In genomic region chr9:33157960-33158359, GRCh38 we compare ENCODE assay signal across 9 cellular contexts. TPM values are rescaled to one million over a fixed set of nuclear protein-coding genes. Genes with fewer than 3 reads are reported as not detected.
DNase-seq lines count a peak whose midpoint lies in the region; ATAC-seq, FAIRE-seq and TF ChIP-seq lines count a peak whose summit lies in the region.
"Had no signal": no experiment of that assay in that cellular context is flagged by ENCODE, and none has a peak within 500 bp of the region (broad histone marks: within the 10 kb centered on the region; RNA-seq: fewer than 3 reads in every experiment).

No MANE protein-coding gene starts in this region.

- H3K27me3 ChIP-seq in HCT116 (ENCODE audit: insufficient read depth, low read length) (no peaks in the 10 kb centered on the region), smooth muscle cell (ENCODE audit: low read depth) (no peaks in the 10 kb centered on the region)

- FAIRE-seq in kidney (lab: Jason Lieb, UNC) = no peak

- no peak for ATAC-seq in HCT116
- no peak for ATAC-seq in omental fat pad (ENCODE audit: low FRiP score)
- no peak for ATAC-seq in GM21528 (IDR thresholded peaks at IDR 0.05; ENCODE audit: low FRiP score, unreplicated experiment)
- ATAC-seq in HG03025 (IDR thresholded peaks at IDR 0.05; ENCODE audit: low FRiP score, unreplicated experiment) = no peak

- POLR2A ChIA-PET in HCT116 (lab: Charles Lee) = no interaction called here

- H3K4me1 ChIP-seq in HCT116 (ENCODE audit: control insufficient read depth in 1 of 2, insufficient read depth in 2 of 2, low read length in 2 of 2) (peaks cover 58 to 70% of the 10 kb centered on the region in 2 experiments), kidney (ENCODE audit: control insufficient read depth in 1 of 2, insufficient read depth in 1 of 2, low read depth in 1 of 2, low read length in 2 of 2) (peaks cover 60 to 81% of the 10 kb centered on the region in 2 donors), smooth muscle cell (ENCODE audit: low read depth) (peaks cover 58% of the 10 kb centered on the region)

- 30% methylated on average over 4 of the region's 4 CpGs for WGBS in smooth muscle cell (ENCODE audit: low lambda C conversion rate)

- no peak overlapping the region for H3K9ac ChIP-seq in HCT116 (ENCODE audit: low read length)
- H3K9ac ChIP-seq in kidney (ENCODE audit: low read length in 2 of 2) = peak overlapping the region in 1 of 2 donors; percentile 8
- H3K9ac ChIP-seq in smooth muscle cell (ENCODE audit: low read depth) = peak overlapping the region; percentile 75

- H3K27ac ChIP-seq in HCT116 (ENCODE audit: low read depth, low read length) = no peak overlapping the region
- H3K27ac ChIP-seq in kidney (ENCODE audit: low read depth in 2 of 2, low read length in 2 of 2) = peak overlapping the region; percentile 91 to 99
- H3K27ac ChIP-seq in smooth muscle cell (ENCODE audit: low read depth) = peak overlapping the region; percentile 97

- TF ChIP-seq RAD21 in HCT116 (IDR thresholded peaks at IDR 0.05; ENCODE audit: low read depth) = no peak

- no peak overlapping the region for H2AFZ ChIP-seq in HCT116 (ENCODE audit: low read depth, low read length, poor library complexity, severe bottlenecking)
- H2AFZ ChIP-seq in smooth muscle cell (ENCODE audit: low read depth) = no peak overlapping the region

- no peak for DNase-seq in HCT116 (ENCODE audit: low read depth, low spot score)
- DNase-seq in activated T-helper 1 cell treated with anti-CD3 and anti-CD28 coated beads, Interleukin-12 subunit alpha, Interleukin-12 subunit beta, Interleukin-2, Interleukin-4 antibody, amounts not matched to agents 30 ng/mL and 10 ng/mL and 1 ng/mL, durations not matched to agents 14 hours and 24 hours and 36 hours (ENCODE audit: low spot score) = no peak
- DNase-seq in kidney = no peak
- DNase-seq in smooth muscle cell (lab: John Stamatoyannopoulos, UW; ENCODE audit: unreplicated experiment) = no peak
- DNase-seq in NCI-H2107 treated with DMSO at 0.1 percent for 48 hours (lab: John Stamatoyannopoulos, UW; ENCODE audit: unreplicated experiment) = no peak
- no peak for DNase-seq in omental fat pad (ENCODE audit: low spot score)
- DNase-seq: NCI-H524 treated with DMSO at 0.1 percent for 48 hours had no signal

- no peaks in the 10 kb centered on the region for H3K27me3 Mint-ChIP-seq in activated T-helper 1 cell treated with anti-CD3 and anti-CD28 coated beads, Interleukin-12 subunit alpha, Interleukin-12 subunit beta, Interleukin-2, Interleukin-4 antibody, amounts not matched to agents 30 ng/mL and 10 ng/mL and 1 ng/mL, durations not matched to agents 14 hours and 24 hours and 36 hours (ENCODE audit: insufficient read depth)

- H3K4me2 ChIP-seq in HCT116 (ENCODE audit: low read length) = peak overlapping the region; percentile 87; the same call in 1 of the 2 replicates
- peak overlapping the region; percentile 78 for H3K4me2 ChIP-seq in smooth muscle cell

- peak overlapping the region; percentile 82 for H3K4me3 Mint-ChIP-seq in activated T-helper 1 cell treated with anti-CD3 and anti-CD28 coated beads, Interleukin-12 subunit alpha, Interleukin-12 subunit beta, Interleukin-2, Interleukin-4 antibody, amounts not matched to agents 30 ng/mL and 10 ng/mL and 1 ng/mL, durations not matched to agents 14 hours and 24 hours and 36 hours

- H3K9me3 ChIP-seq in HCT116 (ENCODE audit: control insufficient read depth in 1 of 2, insufficient read depth in 1 of 2, low read depth in 1 of 2, low read length in 2 of 2) (no peaks in the 10 kb centered on the region), kidney (ENCODE audit: control insufficient read depth in 1 of 2, low read length in 2 of 2) (no peaks in the 10 kb centered on the region), smooth muscle cell (replicated peaks; ENCODE audit: low read depth) (no peaks in the 10 kb centered on the region)

- no peaks in the 10 kb centered on the region for H3K9me2 ChIP-seq in HCT116 (ENCODE audit: insufficient read depth)

- TF ChIP-seq POLR2A in HCT116 (IDR thresholded peaks at IDR 0.05; ENCODE audit: borderline replicate concordance, extremely low read depth, insufficient read depth, insufficient read length) = no peak

- peaks cover 19% of the 10 kb centered on the region for H3K36me3 Mint-ChIP-seq in activated T-helper 1 cell treated with anti-CD3 and anti-CD28 coated beads, Interleukin-12 subunit alpha, Interleukin-12 subunit beta, Interleukin-2, Interleukin-4 antibody, amounts not matched to agents 30 ng/mL and 10 ng/mL and 1 ng/mL, durations not matched to agents 14 hours and 24 hours and 36 hours (ENCODE audit: low read depth)

- CTCF ChIA-PET in HCT116 (lab: Charles Lee) = no interaction called here

- BruUV-seq in HCT116 (replicated peaks; lab: Mats Ljungman, UMichigan) = no TSS peak

- TF ChIP-seq CTCF in HCT116 (IDR thresholded peaks at IDR 0.05 in 2 of 3, conservative IDR thresholded peaks at IDR 0.05 in 1 of 3; ENCODE audit: borderline replicate concordance in 1 of 3, insufficient read depth in 1 of 3, low read depth in 2 of 3, low read length in 2 of 3) = no peak
- TF ChIP-seq CTCF in kidney (IDR thresholded peaks at IDR 0.05; ENCODE audit: borderline replicate concordance, extremely low read depth, insufficient read depth) = no peak
- TF ChIP-seq CTCF in smooth muscle cell (IDR thresholded peaks at IDR 0.05; ENCODE audit: borderline replicate concordance, insufficient read depth, poor library complexity, severe bottlenecking) = no peak
- TF ChIP-seq CTCF in omental fat pad (IDR thresholded peaks at IDR 0.05) = no peak

- peaks cover 86% of the 10 kb centered on the region for H3K4me1 Mint-ChIP-seq in activated T-helper 1 cell treated with anti-CD3 and anti-CD28 coated beads, Interleukin-12 subunit alpha, Interleukin-12 subunit beta, Interleukin-2, Interleukin-4 antibody, amounts not matched to agents 30 ng/mL and 10 ng/mL and 1 ng/mL, durations not matched to agents 14 hours and 24 hours and 36 hours (ENCODE audit: low read depth)

- intact Hi-C loops in HCT116 (cut with micrococcal nuclease) (no loop called here), kidney (cut with DNase I) (no loop called here)
- intact Hi-C loops in activated T-helper 1 cell treated with anti-CD3 and anti-CD28 coated beads, Interleukin-12 subunit alpha, Interleukin-12 subunit beta, Interleukin-2, Interleukin-4 antibody, amounts not matched to agents 30 ng/mL and 10 ng/mL and 1 ng/mL, durations not matched to agents 14 hours and 24 hours and 36 hours (cut with micrococcal nuclease) = loop anchor here (2.0 kb wide), 1 partner anchor 131 kb away; no protein-coding TSS in a partner anchor

- no peaks in the 10 kb centered on the region for H3K36me3 ChIP-seq in HCT116 (ENCODE audit: control insufficient read depth in 1 of 2, insufficient read depth in 2 of 2, low read length in 2 of 2)
- no peaks in the 10 kb centered on the region for H3K36me3 ChIP-seq in kidney (ENCODE audit: control insufficient read depth in 1 of 2, insufficient read depth in 2 of 2, low read length in 2 of 2)
- no peaks in the 10 kb centered on the region for H3K36me3 ChIP-seq in smooth muscle cell (ENCODE audit: low read depth)

- peak overlapping the region; percentile 96 for H3K27ac Mint-ChIP-seq in activated T-helper 1 cell treated with anti-CD3 and anti-CD28 coated beads, Interleukin-12 subunit alpha, Interleukin-12 subunit beta, Interleukin-2, Interleukin-4 antibody, amounts not matched to agents 30 ng/mL and 10 ng/mL and 1 ng/mL, durations not matched to agents 14 hours and 24 hours and 36 hours

- H3F3A ChIP-seq in smooth muscle cell (ENCODE audit: low read depth) = peaks cover 26% of the 10 kb centered on the region

- RAD21 ChIA-PET in HCT116 (lab: Charles Lee; ENCODE audit: low non-redundant PET in 1 of 2, low total read pairs in 2 of 2, uncharacterized antibody in 2 of 2, unreplicated experiment in 2 of 2) = no interaction called here

- no peaks in the 10 kb centered on the region for H3K9me3 Mint-ChIP-seq in activated T-helper 1 cell treated with anti-CD3 and anti-CD28 coated beads, Interleukin-12 subunit alpha, Interleukin-12 subunit beta, Interleukin-2, Interleukin-4 antibody, amounts not matched to agents 30 ng/mL and 10 ng/mL and 1 ng/mL, durations not matched to agents 14 hours and 24 hours and 36 hours

- peaks cover 63% of the 10 kb centered on the region for H3K79me2 ChIP-seq in HCT116 (ENCODE audit: insufficient read depth, low read length)
- H3K79me2 ChIP-seq in smooth muscle cell (ENCODE audit: low read depth) = peaks cover 91% of the 10 kb centered on the region

- H3K4me3 ChIP-seq in HCT116 (replicated peaks in 1 of 2; ENCODE audit: low read depth in 1 of 2, low read length in 2 of 2) (no peak overlapping the region), kidney (ENCODE audit: low read length in 2 of 2) (no peak overlapping the region), smooth muscle cell (no peak overlapping the region)

- no peaks in the 10 kb centered on the region for H4K20me1 ChIP-seq in HCT116 (ENCODE audit: insufficient read depth)
- H4K20me1 ChIP-seq in smooth muscle cell (ENCODE audit: low read depth) = peaks cover 70% of the 10 kb centered on the region

TF ChIP-seq in HCT116, 20 proteins besides CTCF, POLR2A, EP300 and RAD21 (continues in another document):
- TF ChIP-seq CEBPB (IDR thresholded peaks at IDR 0.05; ENCODE audit: low read depth) (no peak), EZH2phosphoT487 (IDR thresholded peaks at IDR 0.05; ENCODE audit: borderline replicate concordance) (no peak)

RNA-seq across cellular contexts. Expression of gene B4GALT1, which starts 9.2 kb away (rescaled TPM):
- total RNA-seq in HCT116 (2021; ENCODE audit: unreplicated experiment) = 31.4 TPM
- 20.3 and 21.6 TPM in 2 replicates for polyA plus RNA-seq in HCT116 (2012)
- total RNA-seq in activated T-helper 1 cell treated with anti-CD3 and anti-CD28 coated beads, Interleukin-12 subunit alpha, Interleukin-12 subunit beta, Interleukin-2, Interleukin-4 antibody, amounts not matched to agents 30 ng/mL and 10 ng/mL and 1 ng/mL, durations not matched to agents 14 hours and 24 hours and 36 hours = 64.4 and 66.5 TPM in 2 replicates
- 163 TPM for total RNA-seq in kidney
- polyA plus RNA-seq in kidney (ENCODE audit: insufficient read depth, low read depth, low replicate concordance) = 33.0 TPM
- 46.9 and 56.3 TPM in 2 replicates for total RNA-seq in smooth muscle cell
- 49.2 and 49.3 TPM in 2 replicates for polyA plus RNA-seq in smooth muscle cell
- 100 to 1,000 TPM in 1 of 4 donors, 10 to 100 TPM in 3; 52.5 to 113 (median 72.1) TPM for total RNA-seq in omental fat pad
